In genomic region chr13:41809962-41810361, GRCh38 we compare ENCODE assay signal across 25 cellular contexts.
A peak's percentile ranks its signal among the peaks of the same experiment; 100 is the strongest.
DNase-seq lines count a peak whose midpoint lies in the region; ATAC-seq, FAIRE-seq and TF ChIP-seq lines count a peak whose summit lies in the region.
"Had no signal": no experiment of that assay in that cellular context is flagged by ENCODE, and none has a peak within 500 bp of the region (broad histone marks: within the 10 kb centered on the region; RNA-seq: fewer than 3 reads in every experiment).

No MANE protein-coding gene starts in this region.

- intact Hi-C loops in natural killer cell (cut with micrococcal nuclease), result loop anchor here (10.0 kb wide), 1 partner anchor 355 kb away; the partner anchor contains the start of gene RGCC

- no peak for DNase-seq in CD8-positive, alpha-beta memory T cell
- DNase-seq in natural killer cell, result no peak
- DNase-seq in osteocyte (ENCODE audit: extremely low spot score, unreplicated experiment), result no peak
- no peak for DNase-seq in GM19239 (ENCODE audit: insufficient read length, low spot score)
- DNase-seq in NCI-H1048 (lab: John Stamatoyannopoulos, UW), result no peak
- DNase-seq: BE2C; CD4-positive, alpha-beta T cell; DMS153; IMR-90; Kasumi-1; NCI-H1105; NCI-H146; NCI-H2029 treated with DMSO at 0.1 percent for 48 hours; NCI-H226; NCI-H524; NCI-H774; NK-92 treated with Interleukin-12 subunit alpha and Interleukin-12 subunit beta, amount 100 ng/mL, for 24 hours; SW 1271 had no signal

- H3K4me1 Mint-ChIP-seq in CD8-positive, alpha-beta memory T cell, result peaks cover 43 to 55% (median 48%) of the 10 kb centered on the region in 3 donors
- H3K4me1 Mint-ChIP-seq in IgD-negative memory B cell (peaks cover 28 to 33% (median 29%) of the 10 kb centered on the region in 3 donors), natural killer cell (peaks cover 35 to 39% of the 10 kb centered on the region in 2 donors), osteocyte (ENCODE audit: unreplicated experiment) (peaks cover 8% of the 10 kb centered on the region)

- H3K27me3 ChIP-seq in CD8-positive, alpha-beta memory T cell (ENCODE audit: insufficient read depth, low read length, poor library complexity, severe bottlenecking), result no peaks in the 10 kb centered on the region
- H3K27me3 ChIP-seq: BE2C, SJSA1 had no signal

- H3K4me3 Mint-ChIP-seq in CD8-positive, alpha-beta memory T cell, result peak overlapping the region in 3 of 7 donors; percentile 1 to 33 (median 16)
- H3K4me3 Mint-ChIP-seq in IgD-negative memory B cell (peak overlapping the region in 3 of 4 donors; percentile 31 to 67 (median 52)), natural killer cell (peak overlapping the region; percentile 62), osteocyte (ENCODE audit: unreplicated experiment) (no peak overlapping the region)
- H3K4me3 Mint-ChIP-seq: CD4-positive, alpha-beta T cell had no signal

- H3K4me1 ChIP-seq in CD8-positive, alpha-beta memory T cell (ENCODE audit: insufficient read depth, low read length), result peaks cover 12% of the 10 kb centered on the region
- H3K4me1 ChIP-seq: BE2C, SJSA1 had no signal

- peaks cover 40 to 50% (median 46%) of the 10 kb centered on the region in 3 donors for H3K36me3 Mint-ChIP-seq in CD8-positive, alpha-beta memory T cell
- H3K36me3 Mint-ChIP-seq in IgD-negative memory B cell (peaks cover 25% of the 10 kb centered on the region), natural killer cell (peaks cover 8% of the 10 kb centered on the region), osteocyte (ENCODE audit: unreplicated experiment) (peaks cover 37% of the 10 kb centered on the region)

- no peaks in the 10 kb centered on the region for H3K36me3 ChIP-seq in CD8-positive, alpha-beta memory T cell (ENCODE audit: insufficient read depth, low read length)

- no peak overlapping the region for H3K27ac ChIP-seq in CD8-positive, alpha-beta memory T cell (ENCODE audit: low read depth, low read length)
- peak overlapping the region; percentile 83 for H3K27ac ChIP-seq in VCaP
- H3K27ac ChIP-seq: SJSA1 had no signal

- peak overlapping the region; percentile 28 to 92 (median 72) for H3K27ac Mint-ChIP-seq in CD8-positive, alpha-beta memory T cell
- H3K27ac Mint-ChIP-seq in IgD-negative memory B cell, result peak overlapping the region in 2 of 3 donors; percentile 22 to 24
- peak overlapping the region; percentile 49 to 55 for H3K27ac Mint-ChIP-seq in natural killer cell
- H3K27ac Mint-ChIP-seq in osteocyte (ENCODE audit: unreplicated experiment), result no peak overlapping the region
- H3K27ac Mint-ChIP-seq: CD4-positive, alpha-beta T cell had no signal

- POLR2A ChIA-PET in CD8-positive, alpha-beta memory T cell (lab: Charles Lee), result no interaction called here

- H3K9me3 ChIP-seq in CD8-positive, alpha-beta memory T cell (ENCODE audit: low read length), result no peaks in the 10 kb centered on the region
- H3K9me3 ChIP-seq: BE2C, SJSA1 had no signal

- H3K4me3 ChIP-seq in CD8-positive, alpha-beta memory T cell (ENCODE audit: low read length), result no peak overlapping the region
- H3K4me3 ChIP-seq: SJSA1 had no signal

- TF ChIP-seq CTCF in VCaP (conservative IDR thresholded peaks at IDR 0.05), result no peak
- no peak for TF ChIP-seq CTCF in natural killer cell (IDR thresholded peaks at IDR 0.05)
- TF ChIP-seq CTCF in osteocyte (IDR thresholded peaks at IDR 0.05), result no peak

- no peak for ATAC-seq in natural killer cell
- no peak for ATAC-seq in GM21786 (IDR thresholded peaks at IDR 0.05; ENCODE audit: unreplicated experiment)
- ATAC-seq: Right ventricle myocardium inferior had no signal

- H3K9me3 Mint-ChIP-seq in CD8-positive, alpha-beta memory T cell, result no peaks in the 10 kb centered on the region
- peaks cover 0 to 2% (median 2%) of the 10 kb centered on the region in 3 donors for H3K9me3 Mint-ChIP-seq in IgD-negative memory B cell
- no peaks in the 10 kb centered on the region for H3K9me3 Mint-ChIP-seq in natural killer cell
- H3K9me3 Mint-ChIP-seq in osteocyte (ENCODE audit: unreplicated experiment), result peaks cover 3% of the 10 kb centered on the region
- H3K9me3 Mint-ChIP-seq: CD4-positive, alpha-beta T cell had no signal

- CTCF ChIA-PET in CD8-positive, alpha-beta memory T cell (lab: Charles Lee), result no interaction called here

- H3K27me3 Mint-ChIP-seq in CD8-positive, alpha-beta memory T cell, result no peaks in the 10 kb centered on the region
- H3K27me3 Mint-ChIP-seq in IgD-negative memory B cell (no peaks in the 10 kb centered on the region), natural killer cell (ENCODE audit: low read depth in 2 of 2) (no peaks in the 10 kb centered on the region), osteocyte (ENCODE audit: unreplicated experiment) (no peaks in the 10 kb centered on the region)
- H3K27me3 Mint-ChIP-seq: CD4-positive, alpha-beta T cell had no signal

- no peak for FAIRE-seq in GM19239 (lab: Jason Lieb, UNC)
- FAIRE-seq: G401.6, HTR-8/SVneo had no signal
